Comparison of ENCODE assay signal across 8 cellular contexts in genomic region chr16:53089434-53090270, GRCh38.
DNase-seq lines count a peak whose midpoint lies in the region; ATAC-seq and TF ChIP-seq lines count a peak whose summit lies in the region.

No MANE protein-coding gene starts in this region.

- CTCF ChIA-PET in HEK293T (lab: Yijun Ruan, JAX) = no interaction called here

- H3K4me3 ChIP-seq in fibroblast of mammary gland (ENCODE audit: control insufficient read depth, low read depth, low read length) = no peak overlapping the region

- DNase-seq in DMS79 treated with DMSO at 0.1 percent for 48 hours (lab: John Stamatoyannopoulos, UW) = peak; percentile 42
- peak; percentile 79 for DNase-seq in NCI-H446 treated with DMSO at 0.1 percent for 48 hours (lab: John Stamatoyannopoulos, UW)
- DNase-seq in fibroblast of mammary gland (ENCODE audit: low read depth) = peak; percentile 64
- peak; percentile 71 for DNase-seq in pons (ENCODE audit: low spot score)
- DNase-seq in DMS153 (lab: John Stamatoyannopoulos, UW) = no peak
- no peak for DNase-seq in HEK293T (ENCODE audit: extremely low spot score)

- ATAC-seq in GM18520 (IDR thresholded peaks at IDR 0.05; ENCODE audit: unreplicated experiment) (no peak), HG03442 (IDR thresholded peaks at IDR 0.05; ENCODE audit: unreplicated experiment) (no peak)

- no peak for TF ChIP-seq CTCF in fibroblast of mammary gland (conservative IDR thresholded peaks at IDR 0.05; ENCODE audit: control insufficient read depth, insufficient read depth, low read depth, low read length)

- POLR2A ChIA-PET in HEK293T (lab: Yijun Ruan, JAX) = interaction anchor here (0.6 kb wide), 1 partner anchor 40 kb away, joined by 3 read pairs; no protein-coding TSS in a partner anchor

TF ChIP-seq in HEK293T, 16 proteins besides CTCF, POLR2A, EP300 and RAD21:
- TF ChIP-seq LEF1 (IDR thresholded peaks at IDR 0.05; ENCODE audit: borderline replicate concordance) = no peak
- TF ChIP-seq FOXM1 (IDR thresholded peaks at IDR 0.05; ENCODE audit: borderline replicate concordance) = no peak
- TF ChIP-seq L3MBTL2 (conservative IDR thresholded peaks at IDR 0.05) = no peak
- TF ChIP-seq SP1 (IDR thresholded peaks at IDR 0.05) = no peak
- no peak for TF ChIP-seq CTBP1 (IDR thresholded peaks at IDR 0.05; ENCODE audit: borderline replicate concordance)
- no peak for TF ChIP-seq ELF4 (IDR thresholded peaks at IDR 0.05)
- TF ChIP-seq SUZ12 (IDR thresholded peaks at IDR 0.05) = no peak
- TF ChIP-seq PKNOX1 (IDR thresholded peaks at IDR 0.05) = no peak
- TF ChIP-seq ZNF384 (IDR thresholded peaks at IDR 0.05) = no peak

Comparison
In these comparisons a context has a peak if more than half of its experiments do, and no peak if none do; other contexts are left out.
1. DNase-seq: peak in DMS79 treated with DMSO at 0.1 percent for 48 hours (single experiment), NCI-H446 treated with DMSO at 0.1 percent for 48 hours (single experiment), fibroblast of mammary gland (single experiment) and pons (single experiment); none in DMS153 (single experiment) and HEK293T (single experiment).